Comparison of ENCODE assay signal across 8 cellular contexts in the genomic region with DNA sequence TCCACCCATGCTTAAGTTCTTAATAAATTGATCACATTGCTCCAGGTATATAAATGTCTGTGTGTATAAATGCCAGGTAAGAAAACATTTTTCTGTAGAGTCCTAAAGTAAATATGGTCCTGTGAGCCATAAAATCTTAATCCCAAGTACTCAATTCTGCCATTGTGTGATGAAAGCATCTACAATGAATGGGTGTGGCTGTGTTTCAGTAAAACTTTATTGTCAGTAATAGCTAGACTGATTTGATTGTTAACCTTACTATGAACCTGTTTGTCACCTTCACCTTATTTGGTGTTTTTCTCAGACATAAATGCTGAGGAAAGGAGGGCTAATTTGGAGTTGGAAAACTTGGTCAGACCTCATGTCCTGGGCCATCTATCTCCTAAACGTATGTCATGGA.
"Had no signal": no experiment of that assay in that cellular context is flagged by ENCODE, and none has a peak within 500 bp of the region (broad histone marks: within the 10 kb centered on the region; RNA-seq: fewer than 3 reads in every experiment).

No MANE protein-coding gene starts in this region.

- FAIRE-seq: G401.6, GM12878, GM12891, GM12892, GM18507, GM19239 had no signal

- H3K4me3 ChIP-seq: GM12878 had no signal

- ATAC-seq: GM12878 had no signal

- DNase-seq: GDM1, GF-D8 had no signal
